11 cellular contexts compared by ENCODE assay signal in genomic region chr17:42586514-42587230, GRCh38. TPM values are rescaled to one million over a fixed set of nuclear protein-coding genes. Genes with fewer than 3 reads are reported as not detected.
DNase-seq lines count a peak whose midpoint lies in the region; ATAC-seq and TF ChIP-seq lines count a peak whose summit lies in the region.
"Had no signal": no experiment of that assay in that cellular context is flagged by ENCODE, and none has a peak within 500 bp of the region (broad histone marks: within the 10 kb centered on the region; RNA-seq: fewer than 3 reads in every experiment).

No MANE protein-coding gene starts in this region.

- peaks cover 2% of the 10 kb centered on the region for H3K4me1 Mint-ChIP-seq in activated CD4-positive, alpha-beta memory T cell treated with anti-CD3 and anti-CD28 coated beads for 36 hours (ENCODE audit: low read depth)

- peaks cover 30% of the 10 kb centered on the region for H3K36me3 Mint-ChIP-seq in activated CD4-positive, alpha-beta memory T cell treated with anti-CD3 and anti-CD28 coated beads for 36 hours

- intact Hi-C loops in activated CD4-positive, alpha-beta memory T cell treated with anti-CD3 and anti-CD28 coated beads for 36 hours (cut with micrococcal nuclease) = no loop called here

- peak overlapping the region; percentile 60 for H3K27ac Mint-ChIP-seq in activated CD4-positive, alpha-beta memory T cell treated with anti-CD3 and anti-CD28 coated beads for 36 hours

- no peaks in the 10 kb centered on the region for H3K27me3 ChIP-seq in GM06990 (replicated peaks; ENCODE audit: control insufficient read depth, insufficient read depth, low read length)
- H3K27me3 ChIP-seq in neutrophil = no peaks in the 10 kb centered on the region

- H3K4me3 ChIP-seq in GM06990 (replicated peaks; ENCODE audit: low read depth, low read length) (peak overlapping the region; percentile 5; the same call in 1 of the 2 replicates), neutrophil (ENCODE audit: low read depth in 1 of 2, low read length in 1 of 2) (no peak overlapping the region)

- peaks cover 13 to 19% of the 10 kb centered on the region in 2 experiments for H3K4me1 ChIP-seq in neutrophil (ENCODE audit: control insufficient read depth in 1 of 2, insufficient read depth in 1 of 2, low read depth in 1 of 2, low read length in 1 of 2)

- no peaks in the 10 kb centered on the region for H3K9me3 ChIP-seq in neutrophil

- H3K27ac ChIP-seq in neutrophil = peak overlapping the region; percentile 13

- ATAC-seq in GM21825 (IDR thresholded peaks at IDR 0.05; ENCODE audit: unreplicated experiment) = no peak

- DNase-seq in GM06990 (ENCODE audit: extremely low read depth, insufficient read length) (peak; percentile 64), GM20000 (ENCODE audit: low spot score) (peak; percentile 65), NCI-H1105 treated with DMSO at 0.1 percent for 48 hours (lab: John Stamatoyannopoulos, UW) (no peak), DMS79 treated with DMSO at 0.1 percent for 48 hours (lab: John Stamatoyannopoulos, UW) (no peak)
- DNase-seq in activated CD4-positive, alpha-beta memory T cell treated with anti-CD3 and anti-CD28 coated beads for 36 hours = no peak
- DNase-seq in stimulated activated naive CD4-positive, alpha-beta T cell (lab: John Stamatoyannopoulos, UW) = no peak
- DNase-seq: C1 segment of cervical spinal cord, islet precursor cell, NCI-H524 treated with DMSO at 0.1 percent for 48 hours had no signal

- POLR2A ChIA-PET in activated CD4-positive, alpha-beta memory T cell treated with anti-CD3 and anti-CD28 coated beads for 36 hours (lab: Charles Lee) = no interaction called here

- H3K9me3 Mint-ChIP-seq in activated CD4-positive, alpha-beta memory T cell treated with anti-CD3 and anti-CD28 coated beads for 36 hours = no peaks in the 10 kb centered on the region

- TF ChIP-seq CTCF in GM06990 (IDR thresholded peaks at IDR 0.05; ENCODE audit: insufficient read depth, low read length, poor library complexity, severe bottlenecking) (no peak), GM20000 (IDR thresholded peaks at IDR 0.05; ENCODE audit: extremely low read depth, missing control alignments) (no peak), neutrophil (IDR thresholded peaks at IDR 0.05) (no peak)

- H3K36me3 ChIP-seq in GM06990 (ENCODE audit: control insufficient read depth, insufficient read depth, low read length) (peaks cover 42% of the 10 kb centered on the region), neutrophil (peaks cover 92% of the 10 kb centered on the region)

- H3K4me3 Mint-ChIP-seq in activated CD4-positive, alpha-beta memory T cell treated with anti-CD3 and anti-CD28 coated beads for 36 hours = no peak overlapping the region

- CTCF ChIA-PET in activated CD4-positive, alpha-beta memory T cell treated with anti-CD3 and anti-CD28 coated beads for 36 hours (lab: Charles Lee) = interaction anchor here (1.0 to 3.3 kb wide), 3 partner anchors 9 to 237 kb away, joined by 3 to 19 read pairs (median 3); partner anchors contain the start of genes BECN1 and PSMC3IP

- H3K27me3 Mint-ChIP-seq in activated CD4-positive, alpha-beta memory T cell treated with anti-CD3 and anti-CD28 coated beads for 36 hours = no peaks in the 10 kb centered on the region

RNA-seq across cellular contexts. Expression of gene PSMC3IP, which starts 9.1 kb away (rescaled TPM):
- 10 to 100 TPM; 26.4 to 29.4 TPM for total RNA-seq in activated CD4-positive, alpha-beta memory T cell treated with anti-CD3 and anti-CD28 coated beads for 36 hours

RNA-seq across cellular contexts. Expression of gene MLX, which starts 19.8 kb away (rescaled TPM):
- total RNA-seq in activated CD4-positive, alpha-beta memory T cell treated with anti-CD3 and anti-CD28 coated beads for 36 hours = 10 to 100 TPM; 38.4 to 39.7 TPM

RNA-seq across cellular contexts. Expression of gene RETREG3, which starts 22.5 kb away (rescaled TPM):
- 10 to 100 TPM; 33.7 to 35.3 TPM for total RNA-seq in activated CD4-positive, alpha-beta memory T cell treated with anti-CD3 and anti-CD28 coated beads for 36 hours

RNA-seq across cellular contexts. Expression of gene TUBG1, which starts 22.8 kb away (rescaled TPM):
- 100 to 1,000 TPM in 1 of 2 experiments, 10 to 100 TPM in 1; 92.6 to 101 TPM for total RNA-seq in activated CD4-positive, alpha-beta memory T cell treated with anti-CD3 and anti-CD28 coated beads for 36 hours

RNA-seq across cellular contexts. Expression of gene COASY, which starts 24.7 kb away (rescaled TPM):
- total RNA-seq in activated CD4-positive, alpha-beta memory T cell treated with anti-CD3 and anti-CD28 coated beads for 36 hours = 100 to 1,000 TPM in 1 of 2 experiments, 10 to 100 TPM in 1; 92.8 to 103 TPM

Comparison
In these comparisons a context has a peak if more than half of its experiments do, and no peak if none do; other contexts are left out.
1. DNase-seq: peak in GM06990 (single experiment) and GM20000 (single experiment); none in activated CD4-positive, alpha-beta memory T cell treated with anti-CD3 and anti-CD28 coated beads for 36 hours (single experiment), NCI-H1105 treated with DMSO at 0.1 percent for 48 hours (single experiment), DMS79 treated with DMSO at 0.1 percent for 48 hours (single experiment) and stimulated activated naive CD4-positive, alpha-beta T cell (0 of 6).